2 cellular contexts compared by ENCODE assay signal in genomic region chr2:170503971-170504819, GRCh38.
A peak's percentile ranks its signal among the peaks of the same experiment; 100 is the strongest.
TF ChIP-seq lines count a peak whose summit lies in the region.

No MANE protein-coding gene starts in this region.

TF ChIP-seq in WTC11, 78 proteins besides CTCF, POLR2A, EP300 and RAD21:
- TF ChIP-seq NFATC4 (CRISPR knock-in tag; IDR thresholded peaks at IDR 0.05) (no peak), ZNF232 (CRISPR knock-in tag; IDR thresholded peaks at IDR 0.05) (no peak), MXD4 (CRISPR knock-in tag; IDR thresholded peaks at IDR 0.05; ENCODE audit: borderline replicate concordance) (no peak), ZNF425 (CRISPR knock-in tag; conservative IDR thresholded peaks at IDR 0.05) (no peak), ZNF121 (CRISPR knock-in tag; IDR thresholded peaks at IDR 0.05) (no peak), TEAD1 (CRISPR knock-in tag; IDR thresholded peaks at IDR 0.05) (no peak), TP53 (CRISPR knock-in tag; IDR thresholded peaks at IDR 0.05) (no peak), E2F1 (CRISPR knock-in tag; IDR thresholded peaks at IDR 0.05) (no peak), GABPB1 (CRISPR knock-in tag; IDR thresholded peaks at IDR 0.05) (no peak), ZNF512 (CRISPR knock-in tag; IDR thresholded peaks at IDR 0.05; ENCODE audit: borderline replicate concordance) (no peak), NR1H2 (CRISPR knock-in tag; IDR thresholded peaks at IDR 0.05) (no peak), AFF4 (CRISPR knock-in tag; IDR thresholded peaks at IDR 0.05; ENCODE audit: borderline replicate concordance) (no peak)

TF ChIP-seq in endothelial cell of umbilical vein, 7 proteins besides CTCF, POLR2A, EP300 and RAD21:
- TF ChIP-seq JUN (IDR thresholded peaks at IDR 0.05; ENCODE audit: borderline replicate concordance, insufficient read depth, insufficient read length, low read depth), result peak; percentile 30
- peak; percentile 66 for TF ChIP-seq POLR2AphosphoS5 (IDR thresholded peaks at IDR 0.05; ENCODE audit: insufficient read depth, low read depth, low read length)
- TF ChIP-seq GATA2 (IDR thresholded peaks at IDR 0.05; ENCODE audit: insufficient read depth, insufficient read length, low read depth, low read length), result peak; percentile 11
- TF ChIP-seq EZH2 (IDR thresholded peaks at IDR 0.05; ENCODE audit: borderline replicate concordance, low read depth, low read length, severe bottlenecking), result no peak
- TF ChIP-seq FOS (IDR thresholded peaks at IDR 0.05; ENCODE audit: borderline replicate concordance, insufficient read depth, low read length), result peak; percentile 47
- TF ChIP-seq MYC (IDR thresholded peaks at IDR 0.05; ENCODE audit: low read depth, low read length), result no peak
- TF ChIP-seq MAX (IDR thresholded peaks at IDR 0.05; ENCODE audit: insufficient read depth, insufficient read length), result no peak
